ENCODE assay signal across 8 cellular contexts in genomic region chr10:102230264-102230860, GRCh38. TPM values are rescaled to one million over a fixed set of nuclear protein-coding genes. Genes with fewer than 3 reads are reported as not detected.
DNase-seq lines count a peak whose midpoint lies in the region; ATAC-seq and TF ChIP-seq lines count a peak whose summit lies in the region.

No MANE protein-coding gene starts in this region.

- no peak overlapping the region for H3K27ac Mint-ChIP-seq in CD4-positive, alpha-beta T cell
- H3K27ac Mint-ChIP-seq in T-helper 17 cell: no peak overlapping the region

- TF ChIP-seq EP300 in stomach (IDR thresholded peaks at IDR 0.05): no peak

- H3K27ac ChIP-seq in CD4-positive, alpha-beta T cell (ENCODE audit: low read depth, low read length): no peak overlapping the region
- H3K27ac ChIP-seq in lung (ENCODE audit: low read depth in 1 of 2, low read length in 1 of 2): no peak overlapping the region
- H3K27ac ChIP-seq in stomach: no peak overlapping the region

- peak overlapping the region; percentile 87 for H3K4me3 Mint-ChIP-seq in CD4-positive, alpha-beta T cell
- peak overlapping the region; percentile 88 for H3K4me3 Mint-ChIP-seq in T-helper 17 cell

- peak in 4 of 10 experiments; percentile 5 to 39 (median 16) for DNase-seq in CD4-positive, alpha-beta T cell
- peak; percentile 63 for DNase-seq in HuH-7.5 (ENCODE audit: low spot score)
- DNase-seq in T-helper 17 cell: peak in 2 of 3 donors; percentile 19 to 22
- peak; percentile 43 for DNase-seq in dedifferentiated amniotic fluid mesenchymal stem cell (ENCODE audit: extremely low spot score)
- no peak for DNase-seq in lung (ENCODE audit: low spot score)
- DNase-seq in stomach: peak; percentile 60
- no peak for DNase-seq in effector CD8-positive, alpha-beta T cell (lab: John Stamatoyannopoulos, UW)
- DNase-seq in pons (ENCODE audit: low spot score): no peak

- H3K27me3 Mint-ChIP-seq in CD4-positive, alpha-beta T cell: peaks cover 84% of the 10 kb centered on the region
- H3K27me3 Mint-ChIP-seq in T-helper 17 cell: peaks cover 47% of the 10 kb centered on the region

- intact Hi-C loops in CD4-positive, alpha-beta T cell (cut with DNase I, micrococcal nuclease): no loop called here
- intact Hi-C loops in stomach (cut with DNase I; ENCODE audit: low total_unique reads): no loop called here

- no peaks in the 10 kb centered on the region for H3K9me3 Mint-ChIP-seq in CD4-positive, alpha-beta T cell

- H3K36me3 Mint-ChIP-seq in CD4-positive, alpha-beta T cell (ENCODE audit: low read depth): no peaks in the 10 kb centered on the region
- peaks cover 4% of the 10 kb centered on the region for H3K36me3 Mint-ChIP-seq in T-helper 17 cell (ENCODE audit: low read depth)

- 1 to 2% methylated on average over 48 to 50 of the region's 50 CpGs for WGBS in lung, 2 donors
- WGBS in stomach, 5 donors: 0 to 7% (median 1%) methylated on average over 1 to 50 of the region's 50 CpGs

- CTCF ChIA-PET in CD4-positive, alpha-beta T cell (lab: Charles Lee): interaction anchor here (1.0 to 7.6 kb wide), 29 partner anchors 10 to 353 kb away, joined by 3 to 133 read pairs (median 5); partner anchors contain the start of genes CUEDC2, GBF1 and PITX3

- H3K4me1 Mint-ChIP-seq in CD4-positive, alpha-beta T cell (ENCODE audit: low read depth): peaks cover 21% of the 10 kb centered on the region
- peaks cover 33% of the 10 kb centered on the region for H3K4me1 Mint-ChIP-seq in T-helper 17 cell

- H3K36me3 ChIP-seq in lung (ENCODE audit: control insufficient read depth in 2 of 2, insufficient read depth in 2 of 2, low read length in 2 of 2) (no peaks in the 10 kb centered on the region), stomach (no peaks in the 10 kb centered on the region)

- H3K4me3 ChIP-seq in lung (peak overlapping the region; percentile 15), stomach (peak overlapping the region; percentile 45 to 62 (median 54))

- POLR2A ChIA-PET in CD4-positive, alpha-beta T cell (lab: Charles Lee): interaction anchor here (0.6 to 3.7 kb wide), 15 partner anchors 11 to 412 kb away, joined by 3 to 26 read pairs (median 5); partner anchors contain the start of genes FBXL15, GBF1, NFKB2 and PITX3

- no peaks in the 10 kb centered on the region for H3K9me3 ChIP-seq in CD4-positive, alpha-beta T cell (ENCODE audit: control insufficient read depth, low read length)
- H3K9me3 ChIP-seq in T-helper 17 cell (ENCODE audit: control insufficient read depth, low read length, poor library complexity, severe bottlenecking): no peaks in the 10 kb centered on the region
- H3K9me3 ChIP-seq in lung (ENCODE audit: control insufficient read depth in 2 of 2, insufficient read depth in 1 of 2, low read length in 1 of 2): no peaks in the 10 kb centered on the region
- no peaks in the 10 kb centered on the region for H3K9me3 ChIP-seq in stomach

- no peak for ATAC-seq in CD4-positive, alpha-beta T cell (ENCODE audit: poor library complexity)
- ATAC-seq in T-helper 17 cell: peak; percentile 18
- peak; percentile 9 for ATAC-seq in lung (ENCODE audit: insufficient read depth, low FRiP score)

- H3K27me3 ChIP-seq in CD4-positive, alpha-beta T cell (ENCODE audit: control insufficient read depth, insufficient read depth, low read length): peaks cover 50% of the 10 kb centered on the region
- H3K27me3 ChIP-seq in lung (ENCODE audit: control insufficient read depth, insufficient read depth) (no peaks in the 10 kb centered on the region), stomach (peaks cover 0 to 81% (median 35%) of the 10 kb centered on the region in 3 donors)

- H3K4me1 ChIP-seq in lung (ENCODE audit: control insufficient read depth in 2 of 2, insufficient read depth in 2 of 2, low read length in 2 of 2) (peaks cover 0 to 11% of the 10 kb centered on the region in 2 donors), stomach (peaks cover 26 to 47% (median 37%) of the 10 kb centered on the region in 4 donors)

- TF ChIP-seq POLR2A in stomach (IDR thresholded peaks at IDR 0.05): no peak

- TF ChIP-seq CTCF in CD4-positive, alpha-beta T cell (IDR thresholded peaks at IDR 0.05): no peak
- TF ChIP-seq CTCF in lung (IDR thresholded peaks at IDR 0.05; ENCODE audit: control extremely low read depth, extremely low read depth): no peak
- TF ChIP-seq CTCF in stomach (IDR thresholded peaks at IDR 0.05): no peak

RNA-seq across cellular contexts. Expression of gene ELOVL3, which starts 4.3 kb away (rescaled TPM):
- total RNA-seq in CD4-positive, alpha-beta T cell: not detected
- total RNA-seq in T-helper 17 cell (not detected), lung (1 to 10 TPM in 1 of 2 donors, under 1 TPM in 1; 0.54 to 1.4 TPM), stomach (not detected)
- polyA plus RNA-seq in lung (1 to 10 TPM in 1 of 2 donors, under 1 TPM in 1; 0.93 to 1.3 TPM), stomach (under 1 TPM in 2 of 3 donors, not detected in 1; 0.20 to 0.31 TPM)

RNA-seq across cellular contexts. Expression of gene PITX3, which starts 10.9 kb away (rescaled TPM):
- total RNA-seq in CD4-positive, alpha-beta T cell: not detected
- total RNA-seq in T-helper 17 cell (not detected), lung (not detected), stomach (not detected)
- polyA plus RNA-seq in lung (under 1 TPM in 1 of 2 donors, not detected in 1; 0.03 TPM), stomach (not detected)

RNA-seq across cellular contexts. Expression of gene GBF1, which starts 15.0 kb away (rescaled TPM):
- total RNA-seq in CD4-positive, alpha-beta T cell: 10 to 100 TPM; 28.8 to 30.9 TPM
- total RNA-seq in T-helper 17 cell: 10 to 100 TPM; 42.8 to 44.6 TPM
- 10 to 100 TPM; 34.0 to 48.5 TPM for total RNA-seq in lung
- 10 to 100 TPM; 11.6 to 16.7 TPM for polyA plus RNA-seq in lung
- total RNA-seq in stomach: 10 to 100 TPM; 21.7 to 47.3 (median 35.8) TPM
- polyA plus RNA-seq in stomach: 1 to 10 TPM; 5.7 to 8.0 (median 7.9) TPM

Comparison
In these comparisons a context has a peak if more than half of its experiments do, and no peak if none do; other contexts are left out.
1. DNase-seq: peak in HuH-7.5 (single experiment), T-helper 17 cell (2 of 3), dedifferentiated amniotic fluid mesenchymal stem cell (single experiment) and stomach (single experiment); none in lung (single experiment), effector CD8-positive, alpha-beta T cell (single experiment) and pons (single experiment).